ENCODE assay signal across 8 cellular contexts in genomic region chr3:13009132-13009945, GRCh38.
DNase-seq lines count a peak whose midpoint lies in the region; ATAC-seq and TF ChIP-seq lines count a peak whose summit lies in the region.

No MANE protein-coding gene starts in this region.

- no peaks in the 10 kb centered on the region for H3K27me3 Mint-ChIP-seq in activated T-helper 1 cell treated with anti-CD3 and anti-CD28 coated beads, Interleukin-12 subunit alpha, Interleukin-12 subunit beta, Interleukin-2, Interleukin-4 antibody, amounts not matched to agents 30 ng/mL and 10 ng/mL and 1 ng/mL, durations not matched to agents 14 hours and 24 hours and 36 hours (ENCODE audit: insufficient read depth)

- no peak for TF ChIP-seq CTCF in lower lobe of right lung (IDR thresholded peaks at IDR 0.05)
- TF ChIP-seq CTCF in foreskin keratinocyte (conservative IDR thresholded peaks at IDR 0.05), result no peak
- no peak for TF ChIP-seq CTCF in RWPE1 (conservative IDR thresholded peaks at IDR 0.05; ENCODE audit: low read depth)

- H3K4me1 Mint-ChIP-seq in activated T-helper 1 cell treated with anti-CD3 and anti-CD28 coated beads, Interleukin-12 subunit alpha, Interleukin-12 subunit beta, Interleukin-2, Interleukin-4 antibody, amounts not matched to agents 30 ng/mL and 10 ng/mL and 1 ng/mL, durations not matched to agents 14 hours and 24 hours and 36 hours (ENCODE audit: low read depth), result peaks cover 80% of the 10 kb centered on the region

- H3K4me3 Mint-ChIP-seq in activated T-helper 1 cell treated with anti-CD3 and anti-CD28 coated beads, Interleukin-12 subunit alpha, Interleukin-12 subunit beta, Interleukin-2, Interleukin-4 antibody, amounts not matched to agents 30 ng/mL and 10 ng/mL and 1 ng/mL, durations not matched to agents 14 hours and 24 hours and 36 hours, result peak overlapping the region; percentile 72

- peak overlapping the region; percentile 8 for H3K4me3 ChIP-seq in lower lobe of right lung

- POLR2A ChIA-PET in RWPE1 (lab: Yijun Ruan, JAX; ENCODE audit: low non-redundant PET), result no interaction called here

- H3K4me1 ChIP-seq in lower lobe of right lung, result peaks cover 76% of the 10 kb centered on the region
- no peaks in the 10 kb centered on the region for H3K4me1 ChIP-seq in foreskin keratinocyte

- H3K9me3 Mint-ChIP-seq in activated T-helper 1 cell treated with anti-CD3 and anti-CD28 coated beads, Interleukin-12 subunit alpha, Interleukin-12 subunit beta, Interleukin-2, Interleukin-4 antibody, amounts not matched to agents 30 ng/mL and 10 ng/mL and 1 ng/mL, durations not matched to agents 14 hours and 24 hours and 36 hours, result no peaks in the 10 kb centered on the region

- H3K27ac Mint-ChIP-seq in activated T-helper 1 cell treated with anti-CD3 and anti-CD28 coated beads, Interleukin-12 subunit alpha, Interleukin-12 subunit beta, Interleukin-2, Interleukin-4 antibody, amounts not matched to agents 30 ng/mL and 10 ng/mL and 1 ng/mL, durations not matched to agents 14 hours and 24 hours and 36 hours, result peak overlapping the region; percentile 82

- DNase-seq in Kasumi-1 (lab: John Stamatoyannopoulos, UW) (peak; percentile 82 to 84), lower lobe of right lung (peak; percentile 90), foreskin keratinocyte (no peak), RWPE1 (ENCODE audit: low spot score) (no peak), inferior parietal cortex (ENCODE audit: extremely low spot score) (no peak)
- DNase-seq in activated T-helper 1 cell treated with anti-CD3 and anti-CD28 coated beads, Interleukin-12 subunit alpha, Interleukin-12 subunit beta, Interleukin-2, Interleukin-4 antibody, amounts not matched to agents 30 ng/mL and 10 ng/mL and 1 ng/mL, durations not matched to agents 14 hours and 24 hours and 36 hours (ENCODE audit: low spot score), result peak; percentile 44

- H3K27ac ChIP-seq in lower lobe of right lung (peak overlapping the region; percentile 89), foreskin keratinocyte (no peak overlapping the region), RWPE1 (no peak overlapping the region)

- CTCF ChIA-PET in RWPE1 (lab: Yijun Ruan, JAX), result interaction anchor here (1.2 kb wide), 1 partner anchor 14 kb away, joined by 3 read pairs; no protein-coding TSS in a partner anchor

- H3K9me3 ChIP-seq in lower lobe of right lung, result no peaks in the 10 kb centered on the region

- H3K36me3 ChIP-seq in lower lobe of right lung, result no peaks in the 10 kb centered on the region

- intact Hi-C loops in activated T-helper 1 cell treated with anti-CD3 and anti-CD28 coated beads, Interleukin-12 subunit alpha, Interleukin-12 subunit beta, Interleukin-2, Interleukin-4 antibody, amounts not matched to agents 30 ng/mL and 10 ng/mL and 1 ng/mL, durations not matched to agents 14 hours and 24 hours and 36 hours (cut with micrococcal nuclease), result no loop called here
- intact Hi-C loops in lower lobe of right lung (cut with DNase I), result no loop called here

- peaks cover 26% of the 10 kb centered on the region for H3K36me3 Mint-ChIP-seq in activated T-helper 1 cell treated with anti-CD3 and anti-CD28 coated beads, Interleukin-12 subunit alpha, Interleukin-12 subunit beta, Interleukin-2, Interleukin-4 antibody, amounts not matched to agents 30 ng/mL and 10 ng/mL and 1 ng/mL, durations not matched to agents 14 hours and 24 hours and 36 hours (ENCODE audit: low read depth)

- H3K27me3 ChIP-seq in lower lobe of right lung (ENCODE audit: low read depth) (no peaks in the 10 kb centered on the region), foreskin keratinocyte (peaks cover 43% of the 10 kb centered on the region)

- peak; percentile 24 for ATAC-seq in GM18517 (IDR thresholded peaks at IDR 0.05; ENCODE audit: unreplicated experiment)
- ATAC-seq in lower lobe of right lung, result peak; percentile 52 to 62
- no peak for ATAC-seq in foreskin keratinocyte
- no peak for ATAC-seq in GM21619 (IDR thresholded peaks at IDR 0.05; ENCODE audit: unreplicated experiment)

Comparison
In these comparisons a context has a peak if more than half of its experiments do, and no peak if none do; other contexts are left out.
1. ATAC-seq: peak in GM18517 (single experiment) and lower lobe of right lung (2 of 2); none in foreskin keratinocyte (single experiment) and GM21619 (single experiment).
2. DNase-seq: peak in Kasumi-1 (2 of 2), activated T-helper 1 cell treated with anti-CD3 and anti-CD28 coated beads, Interleukin-12 subunit alpha, Interleukin-12 subunit beta, Interleukin-2, Interleukin-4 antibody, amounts not matched to agents 30 ng/mL and 10 ng/mL and 1 ng/mL, durations not matched to agents 14 hours and 24 hours and 36 hours (single experiment) and lower lobe of right lung (single experiment); none in foreskin keratinocyte (0 of 2), RWPE1 (single experiment) and inferior parietal cortex (single experiment).